Comparison of ENCODE assay signal across 16 cellular contexts in genomic region chr4:106691749-106692148, GRCh38.
DNase-seq lines count a peak whose midpoint lies in the region; ATAC-seq and TF ChIP-seq lines count a peak whose summit lies in the region.
"Had no signal": no experiment of that assay in that cellular context is flagged by ENCODE, and none has a peak within 500 bp of the region (broad histone marks: within the 10 kb centered on the region; RNA-seq: fewer than 3 reads in every experiment).

No MANE protein-coding gene starts in this region.

- H3K9me2 ChIP-seq in hepatocyte (replicated peaks; ENCODE audit: insufficient read depth) = no peaks in the 10 kb centered on the region

- H3K27me3 ChIP-seq in A673 (replicated peaks; ENCODE audit: insufficient read depth, low read depth, low read length, poor library complexity) (no peaks in the 10 kb centered on the region), H7 (ENCODE audit: control insufficient read depth, insufficient read depth, low read length) (no peaks in the 10 kb centered on the region), adipocyte (replicated peaks; ENCODE audit: control insufficient read depth, insufficient read depth, low read length) (no peaks in the 10 kb centered on the region), hepatocyte (no peaks in the 10 kb centered on the region), mesenchymal stem cell (ENCODE audit: control insufficient read depth in 1 of 2, insufficient read depth in 1 of 2, low read length in 2 of 2) (no peaks in the 10 kb centered on the region)
- H3K27me3 ChIP-seq: esophagus muscularis mucosa had no signal

- no peaks in the 10 kb centered on the region for H3K9me3 ChIP-seq in A673 (ENCODE audit: low read depth, low read length, poor library complexity, severe bottlenecking)
- no peaks in the 10 kb centered on the region for H3K9me3 ChIP-seq in adipocyte (ENCODE audit: control insufficient read depth, low read length)
- no peaks in the 10 kb centered on the region for H3K9me3 ChIP-seq in hepatocyte (ENCODE audit: low read depth)
- H3K9me3 ChIP-seq in mesenchymal stem cell (ENCODE audit: control insufficient read depth, low read length) = no peaks in the 10 kb centered on the region
- H3K9me3 ChIP-seq: esophagus muscularis mucosa had no signal

- POLR2A ChIA-PET in A673 (lab: Charles Lee; ENCODE audit: low non-redundant PET) = no interaction called here

- intact Hi-C loops in A673 (cut with micrococcal nuclease; ENCODE audit: unreplicated experiment) = no loop called here

- no peak overlapping the region for H3K18ac ChIP-seq in mesenchymal stem cell (ENCODE audit: low read depth in 1 of 2, low read length in 2 of 2)

- no peaks in the 10 kb centered on the region for H3K27me3 Mint-ChIP-seq in stimulated activated memory B cell treated with anti-CD40 and anti-IgM and Interleukin-4, amounts not matched to agents 10 μg/mL and 1 μg/mL and 100 μg/mL, for 72 hours
- H3K27me3 Mint-ChIP-seq: activated naive CD8-positive, alpha-beta T cell treated with anti-CD3 and anti-CD28 coated beads for 36 hours; memory B cell had no signal

- CTCF ChIA-PET in A673 (lab: Charles Lee) = interaction anchor here (0.8 kb wide), 1 partner anchor 207 kb away, joined by 4 read pairs; no protein-coding TSS in a partner anchor

- 13% methylated on average over 2 of the region's 2 CpGs for WGBS in hepatocyte (ENCODE audit: low lambda C conversion rate, missing lambda C conversion rate)
- WGBS in mesenchymal stem cell = no CpG with 5 or more reads among the region's 2 CpGs

- H4K20me1 ChIP-seq in hepatocyte (ENCODE audit: insufficient read depth, poor library complexity, severe bottlenecking) = no peaks in the 10 kb centered on the region

- H3K4ac ChIP-seq in mesenchymal stem cell (ENCODE audit: low read depth in 1 of 2, low read length in 2 of 2) = no peak overlapping the region

- no peaks in the 10 kb centered on the region for H3K36me3 Mint-ChIP-seq in stimulated activated memory B cell treated with anti-CD40 and anti-IgM and Interleukin-4, amounts not matched to agents 10 μg/mL and 1 μg/mL and 100 μg/mL, for 72 hours
- H3K36me3 Mint-ChIP-seq: activated naive CD8-positive, alpha-beta T cell treated with anti-CD3 and anti-CD28 coated beads for 36 hours; memory B cell had no signal

- no peaks in the 10 kb centered on the region for H3K79me1 ChIP-seq in mesenchymal stem cell (replicated peaks; ENCODE audit: low read length, poor library complexity, severe bottlenecking)

- H3K9ac ChIP-seq in adipocyte (ENCODE audit: low read length) = no peak overlapping the region
- H3K9ac ChIP-seq in mesenchymal stem cell (ENCODE audit: low read length) = no peak overlapping the region

- H4K91ac ChIP-seq in mesenchymal stem cell (ENCODE audit: low read length) = no peak overlapping the region

- H2BK15ac ChIP-seq in mesenchymal stem cell (ENCODE audit: low read depth, poor library complexity, severe bottlenecking) = no peak overlapping the region

- TF ChIP-seq CTCF in A673 (conservative IDR thresholded peaks at IDR 0.05; ENCODE audit: low read depth, low read length) (peak; percentile 51), hepatocyte (IDR thresholded peaks at IDR 0.05; ENCODE audit: poor library complexity) (peak; percentile 19)

- H2AFZ ChIP-seq in hepatocyte (no peak overlapping the region), mesenchymal stem cell (ENCODE audit: low read depth, low read length) (no peak overlapping the region)

- H3K27ac Mint-ChIP-seq in stimulated activated memory B cell treated with anti-CD40 and anti-IgM and Interleukin-4, amounts not matched to agents 10 μg/mL and 1 μg/mL and 100 μg/mL, for 72 hours = no peak overlapping the region
- H3K27ac Mint-ChIP-seq: activated naive CD8-positive, alpha-beta T cell treated with anti-CD3 and anti-CD28 coated beads for 36 hours; memory B cell had no signal

- no TSS peak for BruUV-seq in A673 (replicated peaks; lab: Mats Ljungman, UMichigan)

- H4K8ac ChIP-seq in mesenchymal stem cell (ENCODE audit: low read length) = no peak overlapping the region

- no peak overlapping the region for H3K4me2 ChIP-seq in hepatocyte
- no peak overlapping the region for H3K4me2 ChIP-seq in mesenchymal stem cell (ENCODE audit: low read length, poor library complexity, severe bottlenecking)

- H3K4me3 Mint-ChIP-seq in stimulated activated memory B cell treated with anti-CD40 and anti-IgM and Interleukin-4, amounts not matched to agents 10 μg/mL and 1 μg/mL and 100 μg/mL, for 72 hours = no peak overlapping the region
- H3K4me3 Mint-ChIP-seq: activated naive CD8-positive, alpha-beta T cell treated with anti-CD3 and anti-CD28 coated beads for 36 hours; memory B cell had no signal

- peaks cover 2% of the 10 kb centered on the region for H3K9me3 Mint-ChIP-seq in stimulated activated memory B cell treated with anti-CD40 and anti-IgM and Interleukin-4, amounts not matched to agents 10 μg/mL and 1 μg/mL and 100 μg/mL, for 72 hours

- no peaks in the 10 kb centered on the region for H3K4me1 ChIP-seq in A673 (ENCODE audit: insufficient read depth, low read length, poor library complexity, severe bottlenecking)
- H3K4me1 ChIP-seq in adipocyte (ENCODE audit: control insufficient read depth, insufficient read depth, low read length) = no peaks in the 10 kb centered on the region
- no peaks in the 10 kb centered on the region for H3K4me1 ChIP-seq in hepatocyte (ENCODE audit: insufficient read depth)
- no peaks in the 10 kb centered on the region for H3K4me1 ChIP-seq in mesenchymal stem cell (ENCODE audit: control insufficient read depth, insufficient read depth, low read depth, low read length)
- H3K4me1 ChIP-seq: esophagus muscularis mucosa had no signal

- no peak overlapping the region for H2BK120ac ChIP-seq in mesenchymal stem cell (ENCODE audit: low read depth, low read length)

- no peak overlapping the region for H2BK5ac ChIP-seq in mesenchymal stem cell (ENCODE audit: low read depth, low read length, poor library complexity, severe bottlenecking)

- no peak overlapping the region for H2BK12ac ChIP-seq in mesenchymal stem cell (ENCODE audit: low read length in 2 of 2)

- no peak overlapping the region for H3K23ac ChIP-seq in mesenchymal stem cell (ENCODE audit: low read length in 2 of 2)

- TF ChIP-seq POLR2A in erythroblast (IDR thresholded peaks at IDR 0.05; ENCODE audit: low read length) = no peak

- H2AK5ac ChIP-seq in mesenchymal stem cell (ENCODE audit: low read length, severe bottlenecking) = no peak overlapping the region

- H3K79me2 ChIP-seq in hepatocyte = no peaks in the 10 kb centered on the region

- H3K4me3 ChIP-seq in A673 (ENCODE audit: low read depth, low read length, poor library complexity, severe bottlenecking) (no peak overlapping the region), H7 (ENCODE audit: insufficient read depth, low read depth, low read length) (no peak overlapping the region), adipocyte (ENCODE audit: low read length) (no peak overlapping the region), hepatocyte (no peak overlapping the region), mesenchymal stem cell (ENCODE audit: insufficient read depth in 1 of 2, low read depth in 1 of 2, low read length in 2 of 2) (no peak overlapping the region)
- H3K4me3 ChIP-seq: esophagus muscularis mucosa had no signal

- DNase-seq in A673 (ENCODE audit: low spot score) (peak; percentile 38), H7 (peak; percentile 20), adipocyte (ENCODE audit: low read depth) (peak; percentile 45), hepatocyte (ENCODE audit: low spot score) (no peak), erythroblast (lab: John Stamatoyannopoulos, UW) (no peak), mesenchymal stem cell (no peak)
- DNase-seq: activated CD4-positive, CD25-positive, alpha-beta regulatory T cell treated with anti-CD3 and anti-CD28 coated beads, Interleukin-2, amount 50 U/mL, for 72 hours; activated naive CD8-positive, alpha-beta T cell treated with anti-CD3 and anti-CD28 coated beads for 36 hours; NCI-H1092; NCI-H345; occipital lobe; T-helper 1 cell had no signal

- H3K36me3 ChIP-seq in A673 (ENCODE audit: insufficient read depth, low read length, poor library complexity, severe bottlenecking) = no peaks in the 10 kb centered on the region
- H3K36me3 ChIP-seq in H7 (replicated peaks; ENCODE audit: control insufficient read depth, insufficient read depth, low read length) = no peaks in the 10 kb centered on the region
- no peaks in the 10 kb centered on the region for H3K36me3 ChIP-seq in adipocyte (ENCODE audit: control insufficient read depth, insufficient read depth, low read length, severe bottlenecking)
- no peaks in the 10 kb centered on the region for H3K36me3 ChIP-seq in hepatocyte (replicated peaks; ENCODE audit: insufficient read depth, low read depth)
- no peaks in the 10 kb centered on the region for H3K36me3 ChIP-seq in mesenchymal stem cell (ENCODE audit: control insufficient read depth in 1 of 2, insufficient read depth in 2 of 2, low read depth in 1 of 2, low read length in 2 of 2)
- H3K36me3 ChIP-seq: esophagus muscularis mucosa had no signal

- ATAC-seq in stimulated activated memory B cell treated with anti-CD40 and anti-IgM and Interleukin-4, amounts not matched to agents 10 μg/mL and 1 μg/mL and 100 μg/mL, for 72 hours = no peak
- ATAC-seq in HG03159 (IDR thresholded peaks at IDR 0.05; ENCODE audit: unreplicated experiment) = no peak

- no peaks in the 10 kb centered on the region for H3K4me1 Mint-ChIP-seq in stimulated activated memory B cell treated with anti-CD40 and anti-IgM and Interleukin-4, amounts not matched to agents 10 μg/mL and 1 μg/mL and 100 μg/mL, for 72 hours
- H3K4me1 Mint-ChIP-seq: activated naive CD8-positive, alpha-beta T cell treated with anti-CD3 and anti-CD28 coated beads for 36 hours; memory B cell had no signal

- H3K27ac ChIP-seq in A673 (ENCODE audit: low read depth, low read length, poor library complexity, severe bottlenecking) (no peak overlapping the region), hepatocyte (no peak overlapping the region), mesenchymal stem cell (ENCODE audit: low read length, poor library complexity, severe bottlenecking) (no peak overlapping the region)
- H3K27ac ChIP-seq: esophagus muscularis mucosa had no signal

- H3K14ac ChIP-seq in mesenchymal stem cell (ENCODE audit: low read length in 2 of 2) = no peak overlapping the region

Comparison
In these comparisons a context has a peak if more than half of its experiments do, and no peak if none do; other contexts are left out.
1. DNase-seq: peak in A673 (single experiment), H7 (single experiment) and adipocyte (single experiment); none in hepatocyte (single experiment), erythroblast (0 of 2) and mesenchymal stem cell (single experiment).